10 cellular contexts compared by ENCODE assay signal in genomic region chr3:197478746-197479668, GRCh38.
DNase-seq lines count a peak whose midpoint lies in the region; ATAC-seq and TF ChIP-seq lines count a peak whose summit lies in the region.
"Had no signal": no experiment of that assay in that cellular context is flagged by ENCODE, and none has a peak within 500 bp of the region (broad histone marks: within the 10 kb centered on the region; RNA-seq: fewer than 3 reads in every experiment).

No MANE protein-coding gene starts in this region.

- TF ChIP-seq RAD21 in SK-N-SH (IDR thresholded peaks at IDR 0.05; ENCODE audit: low read length): no peak

- TF ChIP-seq POLR2A in suprapubic skin (IDR thresholded peaks at IDR 0.05): no peak

- no peaks in the 10 kb centered on the region for H3K79me2 ChIP-seq in SK-N-SH (ENCODE audit: insufficient read depth)

- POLR2A ChIA-PET in SK-N-SH (lab: Yijun Ruan, JAX): interaction anchor here (1.4 kb wide), 1 partner anchor 12 kb away, joined by 4 read pairs; no protein-coding TSS in a partner anchor

- H3K4me3 ChIP-seq in SK-N-SH (ENCODE audit: low read depth in 2 of 2, low read length in 1 of 2) (no peak overlapping the region), suprapubic skin (no peak overlapping the region)

- TF ChIP-seq EP300 in SK-N-SH (IDR thresholded peaks at IDR 0.05; ENCODE audit: borderline replicate concordance in 1 of 2, low read depth in 1 of 2, low read length in 1 of 2): no peak
- no peak for TF ChIP-seq EP300 in suprapubic skin (IDR thresholded peaks at IDR 0.05)

- no peak overlapping the region for H3K9ac ChIP-seq in SK-N-SH

- peak overlapping the region; percentile 27 for H3K4me2 ChIP-seq in SK-N-SH

- peaks cover 4% of the 10 kb centered on the region for H3F3A ChIP-seq in SK-N-SH (replicated peaks; ENCODE audit: insufficient read depth)

- H3K9me3 ChIP-seq in SK-N-SH: no peaks in the 10 kb centered on the region
- no peaks in the 10 kb centered on the region for H3K9me3 ChIP-seq in suprapubic skin

- no peaks in the 10 kb centered on the region for H3K9me2 ChIP-seq in SK-N-SH

- peak overlapping the region; percentile 78; the same call in 1 of the 2 replicates for H2AFZ ChIP-seq in SK-N-SH (ENCODE audit: low read depth)

- H3K27me3 ChIP-seq in SK-N-SH (ENCODE audit: insufficient read depth): no peaks in the 10 kb centered on the region
- H3K27me3 ChIP-seq in suprapubic skin: no peaks in the 10 kb centered on the region

- H3K36me3 ChIP-seq in SK-N-SH (replicated peaks in 1 of 2; ENCODE audit: control insufficient read depth in 1 of 2, insufficient read depth in 2 of 2, low read length in 1 of 2): no peaks in the 10 kb centered on the region
- no peaks in the 10 kb centered on the region for H3K36me3 ChIP-seq in suprapubic skin

- 79% methylated on average over 9 of the region's 11 CpGs for WGBS in SK-N-SH (ENCODE audit: low lambda C conversion rate)
- WGBS in suprapubic skin: 65% methylated on average over 11 of the region's 11 CpGs

- H3K27ac ChIP-seq in SK-N-SH (ENCODE audit: low read depth in 2 of 2, low read length in 1 of 2): peak overlapping the region in 1 of 2 experiments; percentile 20; a peak in 1 of 4 replicates
- H3K27ac ChIP-seq in suprapubic skin: peak overlapping the region; percentile 55

- CTCF ChIA-PET in SK-N-SH (lab: Yijun Ruan, JAX): interaction anchor here (0.8 to 1.4 kb wide), 3 partner anchors 16 to 31 kb away, joined by 3 read pairs; no protein-coding TSS in a partner anchor

- intact Hi-C loops in head of caudate nucleus (cut with DNase I): no loop called here

- no peaks in the 10 kb centered on the region for H4K20me1 ChIP-seq in SK-N-SH (ENCODE audit: insufficient read depth)

- H3K4me1 ChIP-seq in SK-N-SH (ENCODE audit: control insufficient read depth in 1 of 2, insufficient read depth in 2 of 2, low read depth in 1 of 2, low read length in 1 of 2) (peaks cover 6 to 18% of the 10 kb centered on the region in 2 experiments; a peak in 3 of 4 replicates), suprapubic skin (peaks cover 37% of the 10 kb centered on the region)

- peak; percentile 84 for DNase-seq in NCI-H2171 treated with DMSO at 0.1 percent for 48 hours (lab: John Stamatoyannopoulos, UW)
- DNase-seq in NCI-H2171 (lab: John Stamatoyannopoulos, UW): no peak
- no peak for DNase-seq in SK-N-SH
- peak in 24 of 42 donors; percentile 17 to 88 (median 52) for DNase-seq in head of caudate nucleus
- DNase-seq in suprapubic skin (ENCODE audit: low spot score in 2 of 2): no peak
- DNase-seq in T-helper 2 cell: no peak
- DNase-seq: activated T-cell treated with anti-CD3 and anti-CD28 coated beads for 4 hours, NCI-H2029 had no signal

- ATAC-seq in HG02852 (IDR thresholded peaks at IDR 0.05; ENCODE audit: unreplicated experiment) (no peak), HG03520 (IDR thresholded peaks at IDR 0.05; ENCODE audit: unreplicated experiment) (no peak)

- TF ChIP-seq CTCF in SK-N-SH (IDR thresholded peaks at IDR 0.05): no peak
- no peak for TF ChIP-seq CTCF in suprapubic skin (IDR thresholded peaks at IDR 0.05)

TF ChIP-seq in SK-N-SH, 30 proteins besides CTCF, POLR2A, EP300 and RAD21 (continues in another document):
- TF ChIP-seq FOXJ3 (CRISPR knock-in tag; IDR thresholded peaks at IDR 0.05): no peak
- TF ChIP-seq ZBTB33 (IDR thresholded peaks at IDR 0.05; ENCODE audit: borderline replicate concordance, low read depth): no peak
- TF ChIP-seq SMC3 (IDR thresholded peaks at IDR 0.05; ENCODE audit: low read depth, low read length): no peak
- TF ChIP-seq MEF2A (IDR thresholded peaks at IDR 0.05; ENCODE audit: borderline replicate concordance, low read depth): no peak
- TF ChIP-seq JUND (IDR thresholded peaks at IDR 0.05): no peak
- no peak for TF ChIP-seq GATA2 (CRISPR knock-in tag; IDR thresholded peaks at IDR 0.05)
- peak; percentile 23; the same call in 1 of the 2 replicates for TF ChIP-seq TCF12 (IDR thresholded peaks at IDR 0.05)
- no peak for TF ChIP-seq IRF3 (IDR thresholded peaks at IDR 0.05; ENCODE audit: low read depth, low read length)
- 0 out of 2 replicates have a peak, but pooled peaks have one; percentile 16 for TF ChIP-seq NFIC (IDR thresholded peaks at IDR 0.05; ENCODE audit: borderline replicate concordance)
- no peak for TF ChIP-seq RFX5 (IDR thresholded peaks at IDR 0.05; ENCODE audit: low read length)
- no peak for TF ChIP-seq EZH2phosphoT487 (IDR thresholded peaks at IDR 0.05; ENCODE audit: borderline replicate concordance, low read depth)
- TF ChIP-seq USF1 (IDR thresholded peaks at IDR 0.05; ENCODE audit: borderline replicate concordance, low read depth): no peak
- TF ChIP-seq MXI1 (IDR thresholded peaks at IDR 0.05; ENCODE audit: low read depth, low read length): no peak
- TF ChIP-seq GABPA (IDR thresholded peaks at IDR 0.05; ENCODE audit: low read depth): no peak
- no peak for TF ChIP-seq SIN3A (IDR thresholded peaks at IDR 0.05; ENCODE audit: borderline replicate concordance, low read depth, low read length)
- no peak for TF ChIP-seq YY1 (IDR thresholded peaks at IDR 0.05; ENCODE audit: low read depth)
- no peak for TF ChIP-seq RXRA (IDR thresholded peaks at IDR 0.05; ENCODE audit: borderline replicate concordance, low read depth)
- no peak for TF ChIP-seq TAF1 (IDR thresholded peaks at IDR 0.05; ENCODE audit: borderline replicate concordance, low read depth, low read length)
- no peak for TF ChIP-seq MAX (IDR thresholded peaks at IDR 0.05; ENCODE audit: low read depth)
- peak; percentile 21; the same call in 1 of the 2 replicates for TF ChIP-seq FOSL2 (IDR thresholded peaks at IDR 0.05; ENCODE audit: borderline replicate concordance, low read depth)
- no peak for TF ChIP-seq TEAD4 (IDR thresholded peaks at IDR 0.05; ENCODE audit: borderline replicate concordance, insufficient read depth)
- TF ChIP-seq RCOR1 (IDR thresholded peaks at IDR 0.05; ENCODE audit: low read length): no peak
- no peak for TF ChIP-seq FOXM1 (IDR thresholded peaks at IDR 0.05; ENCODE audit: low read depth)
- TF ChIP-seq NRF1 (IDR thresholded peaks at IDR 0.05; ENCODE audit: low read depth, low read length): no peak
- no peak for TF ChIP-seq USF2 (IDR thresholded peaks at IDR 0.05; ENCODE audit: borderline replicate concordance, low read depth, low read length)
- no peak for TF ChIP-seq CHD2 (IDR thresholded peaks at IDR 0.05; ENCODE audit: low read length, partially characterized antibody)
- TF ChIP-seq ELF1 (IDR thresholded peaks at IDR 0.05): no peak

Comparison
In these comparisons a context has a peak if more than half of its experiments do, and no peak if none do; other contexts are left out.
1. DNase-seq: peak in NCI-H2171 treated with DMSO at 0.1 percent for 48 hours (single experiment) and head of caudate nucleus (24 of 42); none in NCI-H2171 (single experiment), SK-N-SH (single experiment), suprapubic skin (0 of 2) and T-helper 2 cell (0 of 5).